In genomic region chr5:95050708-95051107, GRCh38 we compare ENCODE assay signal across 25 cellular contexts.
"Had no signal": no experiment of that assay in that cellular context is flagged by ENCODE, and none has a peak within 500 bp of the region (broad histone marks: within the 10 kb centered on the region; RNA-seq: fewer than 3 reads in every experiment).

No MANE protein-coding gene starts in this region.

- ATAC-seq: effector memory CD8-positive, alpha-beta T cell; gastrocnemius medialis; left ventricle myocardium superior; lower lobe of right lung; natural killer cell; sciatic nerve; stimulated activated naive CD8-positive, alpha-beta T cell treated with anti-CD3 and anti-CD28 coated beads, Interleukin-15, amount 100 ng/mL, for 72 hours; upper lobe of right lung had no signal

- H2AFZ ChIP-seq: parathyroid adenoma had no signal

- H3K4me1 ChIP-seq: colonic mucosa, esophagus squamous epithelium, gastrocnemius medialis, lower lobe of right lung, parathyroid adenoma, transverse colon, upper lobe of right lung, uterus had no signal

- H3K27ac ChIP-seq: colonic mucosa, esophagus squamous epithelium, gastrocnemius medialis, lower lobe of right lung, parathyroid adenoma, suprapubic skin, transverse colon, upper lobe of right lung, uterus had no signal

- FAIRE-seq: endometrium, keratinocyte had no signal

- H3K9ac ChIP-seq: parathyroid adenoma had no signal

- H3K79me2 ChIP-seq: parathyroid adenoma had no signal

- H3K36me3 ChIP-seq: colonic mucosa, esophagus squamous epithelium, gastrocnemius medialis, lower lobe of right lung, suprapubic skin, transverse colon, upper lobe of right lung, uterus had no signal

- H3K9me3 ChIP-seq: colonic mucosa, esophagus squamous epithelium, gastrocnemius medialis, lower lobe of right lung, suprapubic skin, transverse colon, upper lobe of right lung, uterus had no signal

- H3K4me3 ChIP-seq: colonic mucosa, esophagus squamous epithelium, gastrocnemius medialis, lower lobe of right lung, smooth muscle cell, suprapubic skin, transverse colon, upper lobe of right lung, uterus had no signal

- DNase-seq: colonic mucosa; effector memory CD8-positive, alpha-beta T cell; erythroblast; esophagus squamous epithelium; foreskin fibroblast; gastrocnemius medialis; head of caudate nucleus; left ventricle myocardium superior; lower lobe of right lung; natural killer cell; stimulated activated CD4-positive, alpha-beta T cell treated with anti-CD3 and anti-CD28 coated beads, Interleukin-12 subunit alpha, Interleukin-12 subunit beta, amount 100 ng/mL, for 4 hours; stimulated activated CD4-positive, alpha-beta T cell treated with anti-CD3 and anti-CD28 coated beads, Interleukin-1b, Interleukin-23, amount 100 ng/mL, for 48 hours; stimulated activated CD4-positive, alpha-beta T cell treated with anti-CD3 and anti-CD28 coated beads, Interleukin-4, amount 100 ng/mL, for 1 hour; stimulated activated CD8-positive, alpha-beta memory T cell treated with anti-CD3 and anti-CD28 coated beads, Interleukin-4, amount 100 ng/mL, for 48 hours; stimulated activated naive CD4-positive, alpha-beta T cell; stimulated activated naive CD8-positive, alpha-beta T cell treated with anti-CD3 and anti-CD28 coated beads, Interleukin-15, amount 100 ng/mL, for 72 hours; transverse colon; upper lobe of right lung; uterus had no signal

- H3K27me3 ChIP-seq: colonic mucosa, esophagus squamous epithelium, gastrocnemius medialis, suprapubic skin, transverse colon, upper lobe of right lung, uterus had no signal

- H3K4me2 ChIP-seq: smooth muscle cell had no signal
